ENCODE assay signal across 9 cellular contexts in the genomic region with DNA sequence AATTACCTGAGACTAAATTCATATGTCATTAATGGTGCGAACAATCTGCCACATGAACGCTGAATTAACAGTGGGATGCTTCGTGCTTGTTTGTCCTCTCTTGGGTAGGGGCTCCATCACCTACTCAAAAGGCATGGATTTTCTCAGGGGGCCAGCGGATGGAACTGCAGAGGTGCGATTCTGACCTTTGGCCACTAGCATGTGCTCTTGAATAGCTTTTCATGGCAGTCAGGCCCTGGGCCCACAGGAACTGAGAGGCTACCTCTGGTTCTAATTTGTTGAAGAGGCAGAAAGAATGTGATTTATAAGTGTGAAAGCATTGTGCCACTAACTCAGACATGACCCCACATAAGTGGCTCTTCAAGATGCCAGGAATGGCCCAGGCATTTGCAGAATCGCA.
A peak's percentile ranks its signal among the peaks of the same experiment; 100 is the strongest.
DNase-seq lines count a peak whose midpoint lies in the region; ATAC-seq, FAIRE-seq and TF ChIP-seq lines count a peak whose summit lies in the region.
"Had no signal": no experiment of that assay in that cellular context is flagged by ENCODE, and none has a peak within 500 bp of the region (broad histone marks: within the 10 kb centered on the region; RNA-seq: fewer than 3 reads in every experiment).

No MANE protein-coding gene starts in this region.

- no peaks in the 10 kb centered on the region for H3K9me3 ChIP-seq in PC-3 (ENCODE audit: low read length)

- H3K36me3 ChIP-seq in GM23338 (ENCODE audit: insufficient read depth) (no peaks in the 10 kb centered on the region), PC-3 (ENCODE audit: low read depth, low read length) (no peaks in the 10 kb centered on the region)

- H3K9me2 ChIP-seq in GM23338 (ENCODE audit: insufficient read depth) (no peaks in the 10 kb centered on the region), PC-3 (replicated peaks; ENCODE audit: low read length) (no peaks in the 10 kb centered on the region)

- H3K27me3 ChIP-seq in GM23338 (ENCODE audit: insufficient read depth) (no peaks in the 10 kb centered on the region), PC-3 (ENCODE audit: low read length) (no peaks in the 10 kb centered on the region)

- no TSS peak for BruUV-seq in PC-3 (replicated peaks; lab: Mats Ljungman, UMichigan)

- DNase-seq in ELF-1 (ENCODE audit: low read depth, low spot score) (peak; percentile 66), GM23338 (ENCODE audit: low spot score) (peak; percentile 93), PC-3 (peak; percentile 75), glomerular visceral epithelial cell (ENCODE audit: extremely low spot score) (peak; percentile 23), urothelium cell line (ENCODE audit: low spot score) (peak; percentile 71), posterior cingulate gyrus (no peak)
- no peak for DNase-seq in activated T-helper 1 cell treated with anti-CD3 and anti-CD28 coated beads, Interleukin-12 subunit alpha, Interleukin-12 subunit beta, Interleukin-2, Interleukin-4 antibody, amounts not matched to agents 30 ng/mL and 10 ng/mL and 1 ng/mL, durations not matched to agents 14 hours and 24 hours and 36 hours (ENCODE audit: low spot score)

- H3K27ac ChIP-seq in GM23338 (ENCODE audit: low read depth) = no peak overlapping the region
- no peak overlapping the region for H3K27ac ChIP-seq in PC-3 (ENCODE audit: low read length)

- H4K20me1 ChIP-seq in GM23338 (replicated peaks; ENCODE audit: insufficient read depth) (no peaks in the 10 kb centered on the region), PC-3 (ENCODE audit: low read length) (no peaks in the 10 kb centered on the region)

- TF ChIP-seq CTCF in GM23338 (conservative IDR thresholded peaks at IDR 0.05; ENCODE audit: low read depth in 2 of 2) (peak; percentile 90 to 93), PC-3 (conservative IDR thresholded peaks at IDR 0.05; ENCODE audit: low read depth, low read length) (peak; percentile 95)

- H3K79me2 ChIP-seq in GM23338 (replicated peaks; ENCODE audit: insufficient read depth) = no peaks in the 10 kb centered on the region
- no peaks in the 10 kb centered on the region for H3K79me2 ChIP-seq in PC-3 (ENCODE audit: low read length)

- H3K4me1 ChIP-seq in GM23338 (ENCODE audit: insufficient read depth) (peaks cover 24% of the 10 kb centered on the region), PC-3 (ENCODE audit: insufficient read depth, low read length) (peaks cover 19% of the 10 kb centered on the region)

- no peak overlapping the region for H3K4me3 Mint-ChIP-seq in GM23338
- no peak overlapping the region for H3K4me3 Mint-ChIP-seq in activated T-helper 1 cell treated with anti-CD3 and anti-CD28 coated beads, Interleukin-12 subunit alpha, Interleukin-12 subunit beta, Interleukin-2, Interleukin-4 antibody, amounts not matched to agents 30 ng/mL and 10 ng/mL and 1 ng/mL, durations not matched to agents 14 hours and 24 hours and 36 hours
- no peak overlapping the region for H3K4me3 Mint-ChIP-seq in activated T-helper 17 cell treated with anti-CD3 and anti-CD28 coated beads, Interleukin-2, amount 50 U/mL, for 72 hours
- H3K4me3 Mint-ChIP-seq: T-helper 1 cell treated with Interleukin-12 subunit alpha and Interleukin-12 subunit beta and Interleukin-4 antibody, amounts not matched to agents 30 μg/mL and 1 μg/mL, for 36 hours had no signal

- CTCF ChIA-PET in PC-3 (lab: Charles Lee) = interaction anchor here (0.6 kb wide), 1 partner anchor 484 kb away, joined by 4 read pairs; no protein-coding TSS in a partner anchor

- H3K4me1 Mint-ChIP-seq in GM23338 = peaks cover 35% of the 10 kb centered on the region
- no peaks in the 10 kb centered on the region for H3K4me1 Mint-ChIP-seq in activated T-helper 1 cell treated with anti-CD3 and anti-CD28 coated beads, Interleukin-12 subunit alpha, Interleukin-12 subunit beta, Interleukin-2, Interleukin-4 antibody, amounts not matched to agents 30 ng/mL and 10 ng/mL and 1 ng/mL, durations not matched to agents 14 hours and 24 hours and 36 hours (ENCODE audit: low read depth)
- H3K4me1 Mint-ChIP-seq in activated T-helper 17 cell treated with anti-CD3 and anti-CD28 coated beads, Interleukin-2, amount 50 U/mL, for 72 hours = no peaks in the 10 kb centered on the region

- peaks cover 7% of the 10 kb centered on the region for H3K27me3 Mint-ChIP-seq in GM23338 (ENCODE audit: insufficient read depth, low read depth, poor library complexity)
- H3K27me3 Mint-ChIP-seq in activated T-helper 1 cell treated with anti-CD3 and anti-CD28 coated beads, Interleukin-12 subunit alpha, Interleukin-12 subunit beta, Interleukin-2, Interleukin-4 antibody, amounts not matched to agents 30 ng/mL and 10 ng/mL and 1 ng/mL, durations not matched to agents 14 hours and 24 hours and 36 hours (ENCODE audit: insufficient read depth) = peaks cover 11% of the 10 kb centered on the region
- peaks cover 23% of the 10 kb centered on the region for H3K27me3 Mint-ChIP-seq in activated T-helper 17 cell treated with anti-CD3 and anti-CD28 coated beads, Interleukin-2, amount 50 U/mL, for 72 hours

- H2AFZ ChIP-seq in GM23338 (no peak overlapping the region), PC-3 (ENCODE audit: low read length) (no peak overlapping the region)

- intact Hi-C loops in PC-3 (cut with micrococcal nuclease) (loop anchor here (2.0 to 5.0 kb wide), 4 partner anchors 91 to 483 kb away; no protein-coding TSS in a partner anchor), posterior cingulate gyrus (cut with DNase I) (loop anchor here (5.0 kb wide), 1 partner anchor 486 kb away; no protein-coding TSS in a partner anchor)
- intact Hi-C loops in activated T-helper 1 cell treated with anti-CD3 and anti-CD28 coated beads, Interleukin-12 subunit alpha, Interleukin-12 subunit beta, Interleukin-2, Interleukin-4 antibody, amounts not matched to agents 30 ng/mL and 10 ng/mL and 1 ng/mL, durations not matched to agents 14 hours and 24 hours and 36 hours (cut with micrococcal nuclease) = no loop called here

- H3K27ac Mint-ChIP-seq in GM23338 = no peak overlapping the region
- no peak overlapping the region for H3K27ac Mint-ChIP-seq in activated T-helper 1 cell treated with anti-CD3 and anti-CD28 coated beads, Interleukin-12 subunit alpha, Interleukin-12 subunit beta, Interleukin-2, Interleukin-4 antibody, amounts not matched to agents 30 ng/mL and 10 ng/mL and 1 ng/mL, durations not matched to agents 14 hours and 24 hours and 36 hours
- H3K27ac Mint-ChIP-seq in activated T-helper 17 cell treated with anti-CD3 and anti-CD28 coated beads, Interleukin-2, amount 50 U/mL, for 72 hours = no peak overlapping the region
- H3K27ac Mint-ChIP-seq: T-helper 1 cell treated with Interleukin-12 subunit alpha and Interleukin-12 subunit beta and Interleukin-4 antibody, amounts not matched to agents 30 μg/mL and 1 μg/mL, for 36 hours had no signal

- 0 out of 2 replicates have a peak overlapping the region, but pooled peaks have one; percentile 7 for H3K9ac ChIP-seq in PC-3 (ENCODE audit: low read length)

- POLR2A ChIA-PET in PC-3 (lab: Charles Lee; ENCODE audit: unreplicated experiment) = no interaction called here

- H3K4me3 ChIP-seq in GM23338 (no peak overlapping the region), PC-3 (ENCODE audit: low read length) (no peak overlapping the region)

- ATAC-seq in GM23338 (peak; percentile 97), PC-3 (peak; percentile 92)
- no peak for ATAC-seq in activated T-helper 17 cell treated with anti-CD3 and anti-CD28 coated beads, Interleukin-2, amount 50 U/mL, for 72 hours (replicated peaks)

- peak; percentile 23 for FAIRE-seq in urothelium cell line (lab: Jason Lieb, UNC)

- H3F3A ChIP-seq in GM23338 (replicated peaks; ENCODE audit: low read depth) (no peaks in the 10 kb centered on the region), PC-3 (ENCODE audit: low read length, unreplicated experiment) (no peaks in the 10 kb centered on the region)

- no peaks in the 10 kb centered on the region for H3K36me3 Mint-ChIP-seq in GM23338 (ENCODE audit: low read depth)
- no peaks in the 10 kb centered on the region for H3K36me3 Mint-ChIP-seq in activated T-helper 1 cell treated with anti-CD3 and anti-CD28 coated beads, Interleukin-12 subunit alpha, Interleukin-12 subunit beta, Interleukin-2, Interleukin-4 antibody, amounts not matched to agents 30 ng/mL and 10 ng/mL and 1 ng/mL, durations not matched to agents 14 hours and 24 hours and 36 hours (ENCODE audit: low read depth)
- no peaks in the 10 kb centered on the region for H3K36me3 Mint-ChIP-seq in activated T-helper 17 cell treated with anti-CD3 and anti-CD28 coated beads, Interleukin-2, amount 50 U/mL, for 72 hours (ENCODE audit: low read depth)

- H3K4me2 ChIP-seq in GM23338 (no peak overlapping the region), PC-3 (ENCODE audit: low read length) (no peak overlapping the region)

- H3K9me3 Mint-ChIP-seq in GM23338 = no peaks in the 10 kb centered on the region
- no peaks in the 10 kb centered on the region for H3K9me3 Mint-ChIP-seq in activated T-helper 1 cell treated with anti-CD3 and anti-CD28 coated beads, Interleukin-12 subunit alpha, Interleukin-12 subunit beta, Interleukin-2, Interleukin-4 antibody, amounts not matched to agents 30 ng/mL and 10 ng/mL and 1 ng/mL, durations not matched to agents 14 hours and 24 hours and 36 hours
- no peaks in the 10 kb centered on the region for H3K9me3 Mint-ChIP-seq in activated T-helper 17 cell treated with anti-CD3 and anti-CD28 coated beads, Interleukin-2, amount 50 U/mL, for 72 hours
- H3K9me3 Mint-ChIP-seq: T-helper 1 cell treated with Interleukin-12 subunit alpha and Interleukin-12 subunit beta and Interleukin-4 antibody, amounts not matched to agents 30 μg/mL and 1 μg/mL, for 36 hours had no signal

TF ChIP-seq in GM23338, 12 proteins besides CTCF, POLR2A, EP300 and RAD21 (continues in another document):
- TF ChIP-seq JUNB (IDR thresholded peaks at IDR 0.05; ENCODE audit: unreplicated experiment) = no peak
- TF ChIP-seq POLR2AphosphoS5 (IDR thresholded peaks at IDR 0.05; ENCODE audit: low read depth) = no peak
- TF ChIP-seq EZH2phosphoT487 (IDR thresholded peaks at IDR 0.05; ENCODE audit: unreplicated experiment) = no peak
- TF ChIP-seq EZH2 (IDR thresholded peaks at IDR 0.05; ENCODE audit: low read depth, unreplicated experiment) = no peak
- TF ChIP-seq, protein P1, sequence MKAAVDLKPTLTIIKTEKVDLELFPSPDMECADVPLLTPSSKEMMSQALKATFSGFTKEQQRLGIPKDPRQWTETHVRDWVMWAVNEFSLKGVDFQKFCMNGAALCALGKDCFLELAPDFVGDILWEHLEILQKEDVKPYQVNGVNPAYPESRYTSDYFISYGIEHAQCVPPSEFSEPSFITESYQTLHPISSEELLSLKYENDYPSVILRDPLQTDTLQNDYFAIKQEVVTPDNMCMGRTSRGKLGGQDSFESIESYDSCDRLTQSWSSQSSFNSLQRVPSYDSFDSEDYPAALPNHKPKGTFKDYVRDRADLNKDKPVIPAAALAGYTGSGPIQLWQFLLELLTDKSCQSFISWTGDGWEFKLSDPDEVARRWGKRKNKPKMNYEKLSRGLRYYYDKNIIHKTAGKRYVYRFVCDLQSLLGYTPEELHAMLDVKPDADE (IDR thresholded peaks at IDR 0.05) = no peak
- TF ChIP-seq NANOG (IDR thresholded peaks at IDR 0.05; ENCODE audit: borderline replicate concordance) = no peak

Comparison
In these comparisons a context has a peak if more than half of its experiments do, and no peak if none do; other contexts are left out.
1. DNase-seq: peak in ELF-1 (single experiment), GM23338 (single experiment), PC-3 (single experiment), glomerular visceral epithelial cell (single experiment) and urothelium cell line (single experiment); none in activated T-helper 1 cell treated with anti-CD3 and anti-CD28 coated beads, Interleukin-12 subunit alpha, Interleukin-12 subunit beta, Interleukin-2, Interleukin-4 antibody, amounts not matched to agents 30 ng/mL and 10 ng/mL and 1 ng/mL, durations not matched to agents 14 hours and 24 hours and 36 hours (single experiment) and posterior cingulate gyrus (0 of 10).